In the genomic region with DNA sequence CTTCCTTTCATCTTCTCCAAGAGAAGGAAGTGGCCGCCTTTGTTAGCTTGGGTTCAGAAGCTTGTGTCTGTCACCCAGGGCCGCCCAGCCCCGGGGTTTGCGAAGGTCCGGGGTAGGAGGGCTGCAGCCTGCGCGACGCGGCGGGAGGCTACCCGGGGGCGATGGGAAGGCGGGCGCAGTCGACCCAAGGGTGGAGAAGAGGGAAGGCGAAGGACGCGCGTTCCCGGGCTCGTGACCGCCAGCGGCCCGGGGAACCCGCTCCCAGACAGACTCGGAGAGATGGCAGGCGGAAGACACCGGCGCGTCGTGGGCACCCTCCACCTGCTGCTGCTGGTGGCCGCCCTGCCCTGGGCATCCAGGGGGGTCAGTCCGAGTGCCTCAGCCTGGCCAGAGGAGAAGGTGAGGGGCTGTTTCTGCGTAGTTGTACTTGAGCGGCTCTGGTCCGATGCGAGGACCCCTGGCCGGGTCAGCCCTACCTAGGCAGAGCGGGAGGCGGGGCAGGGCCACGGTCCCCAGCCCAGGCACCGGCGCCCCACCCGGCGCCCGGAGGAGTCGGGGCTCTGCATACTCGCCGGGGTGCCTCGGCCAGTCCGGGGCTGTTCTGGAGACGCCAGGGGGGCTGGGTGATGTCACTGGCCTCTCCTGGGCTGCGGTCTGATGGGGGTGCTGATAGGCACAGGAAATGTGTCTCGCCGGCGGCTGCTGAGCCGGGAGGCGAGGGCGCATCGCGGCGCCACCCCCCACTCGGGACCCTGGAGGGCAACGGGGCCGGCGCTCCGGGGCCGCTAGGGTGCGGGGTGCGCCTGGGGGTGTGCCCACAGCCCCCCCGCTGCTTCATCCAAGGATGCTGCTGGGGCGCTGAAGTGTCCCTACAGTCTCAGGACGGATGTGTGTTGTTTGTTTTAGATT, we compare ENCODE assay signal across 8 cellular contexts. TPM values are rescaled to one million over a fixed set of nuclear protein-coding genes. Genes with fewer than 3 reads are reported as not detected.
DNase-seq lines count a peak whose midpoint lies in the region; ATAC-seq and TF ChIP-seq lines count a peak whose summit lies in the region.

A gene (plus strand): TSS at position 178 of the 909 bp plus-strand sequence. CDS start 102 bp downstream, at position 280.

- H3K27ac ChIP-seq in gastroesophageal sphincter (peak within 1 kb of the TSS in 2 of 4 donors; percentile 26 to 73), ovary (peak within 1 kb of the TSS in 1 of 2 donors; percentile 74), uterus (peak within 1 kb of the TSS; percentile 81 to 87)

- H3K9me3 ChIP-seq in gastroesophageal sphincter, result no peaks in the 10 kb centered on the region
- H3K9me3 ChIP-seq in ovary, result no peaks in the 10 kb centered on the region
- no peaks in the 10 kb centered on the region for H3K9me3 ChIP-seq in uterus

- TF ChIP-seq EP300 in gastroesophageal sphincter (IDR thresholded peaks at IDR 0.05), result no peak
- no peak for TF ChIP-seq EP300 in ovary (IDR thresholded peaks at IDR 0.05)

- ATAC-seq in GM21423 (IDR thresholded peaks at IDR 0.05; ENCODE audit: unreplicated experiment) (peak; percentile 52), gastroesophageal sphincter (peak; percentile 75), HG03378 (IDR thresholded peaks at IDR 0.05; ENCODE audit: unreplicated experiment) (no peak)

- DNase-seq in AG09309 (ENCODE audit: low read depth) (no peak), NCI-H69 (lab: John Stamatoyannopoulos, UW) (peak; percentile 87), ovary (peak; percentile 29 to 64 (median 38)), uterus (peak; percentile 61 to 73)
- peak; percentile 55 for DNase-seq in activated T-helper 9 cell treated with anti-CD3 and anti-CD28 coated beads, Interleukin-2, amount 50 U/mL, for 16 hours (ENCODE audit: low read depth)

- intact Hi-C loops in ovary (cut with DNase I) (no loop called here), uterus (cut with DNase I; ENCODE audit: low total_unique reads) (no loop called here)

- peaks cover 0 to 19% (median 0%) of the 10 kb centered on the region in 3 donors for H3K4me1 ChIP-seq in gastroesophageal sphincter
- H3K4me1 ChIP-seq in ovary (ENCODE audit: insufficient read depth), result no peaks in the 10 kb centered on the region
- H3K4me1 ChIP-seq in uterus, result no peaks in the 10 kb centered on the region

- TF ChIP-seq POLR2A in gastroesophageal sphincter (IDR thresholded peaks at IDR 0.05) (no peak), ovary (IDR thresholded peaks at IDR 0.05) (no peak), uterus (IDR thresholded peaks at IDR 0.05) (peak in 1 of 2 donors; percentile 46)

- WGBS in gastroesophageal sphincter (ENCODE audit: low coverage in 1 of 2), 2 donors, result 6% methylated on average over 3 of the region's 73 CpGs; no CpG with 5 or more reads in 1 of the 2 donors
- WGBS in ovary, 3 donors, result 3 to 6% (median 5%) methylated on average over 56 to 73 of the region's 73 CpGs

- H3K4me3 ChIP-seq in AG09309 (ENCODE audit: control insufficient read depth, low read depth, low read length), result peak within 1 kb of the TSS; percentile 42
- peak within 1 kb of the TSS; percentile 33 to 69 for H3K4me3 ChIP-seq in gastroesophageal sphincter
- H3K4me3 ChIP-seq in ovary, result peak within 1 kb of the TSS; percentile 56
- H3K4me3 ChIP-seq in uterus, result peak within 1 kb of the TSS; percentile 56 to 64

- TF ChIP-seq CTCF in AG09309 (IDR thresholded peaks at IDR 0.05; ENCODE audit: control insufficient read depth, insufficient read depth, low read depth, low read length, missing control alignments), result no peak
- TF ChIP-seq CTCF in gastroesophageal sphincter (IDR thresholded peaks at IDR 0.05), result no peak
- no peak for TF ChIP-seq CTCF in ovary (IDR thresholded peaks at IDR 0.05)
- TF ChIP-seq CTCF in uterus (IDR thresholded peaks at IDR 0.05), result no peak

- H3K36me3 ChIP-seq in gastroesophageal sphincter, result no peaks in the 10 kb centered on the region
- no peaks in the 10 kb centered on the region for H3K36me3 ChIP-seq in ovary
- no peaks in the 10 kb centered on the region for H3K36me3 ChIP-seq in uterus

- H3K27me3 ChIP-seq in gastroesophageal sphincter (peaks cover 9% of the 10 kb centered on the region), ovary (no peaks in the 10 kb centered on the region), uterus (no peaks in the 10 kb centered on the region)

RNA-seq across cellular contexts. Expression of the gene that starts here (rescaled TPM):
- 1 to 10 TPM; 1.5 to 5.2 (median 2.6) TPM for total RNA-seq in gastroesophageal sphincter
- total RNA-seq in ovary, result 1 to 10 TPM in 4 of 7 donors, under 1 TPM in 3; 0.35 to 3.3 (median 1.1) TPM
- 10 to 100 TPM in 1 of 2 donors, 1 to 10 TPM in 1; 1.5 to 17.7 TPM for polyA plus RNA-seq in ovary
- 10 to 100 TPM in 2 of 4 donors, 1 to 10 TPM in 2; 4.4 to 46.9 (median 8.7) TPM for total RNA-seq in uterus
